In the genomic region with DNA sequence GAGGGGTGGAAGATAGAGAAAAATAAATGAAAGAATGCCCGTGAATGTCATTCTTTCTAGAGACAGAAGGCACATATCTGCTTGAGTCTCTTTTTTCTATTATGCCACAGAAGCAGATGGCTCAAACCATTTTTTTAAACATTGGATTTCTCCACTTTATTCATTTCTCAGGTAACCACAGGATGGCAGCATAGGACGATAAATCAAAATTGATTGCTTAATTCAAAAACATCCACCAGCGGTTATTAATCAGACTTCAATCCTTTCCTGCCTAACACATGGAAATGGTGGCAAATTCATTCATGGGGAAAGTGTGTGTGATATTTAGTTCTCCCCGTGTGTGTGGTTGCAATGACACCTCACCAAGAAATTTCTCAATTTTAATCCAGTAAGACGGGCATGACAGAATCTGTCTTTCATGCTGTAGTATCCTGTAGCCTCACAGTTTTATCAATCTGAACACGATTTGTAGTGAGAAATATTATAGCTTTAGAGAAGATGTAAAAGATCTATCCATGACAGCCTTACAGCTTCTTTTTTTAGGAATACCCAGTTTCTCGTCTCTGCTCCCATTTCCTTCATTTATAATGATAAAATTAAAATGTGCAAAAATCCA, we compare ENCODE assay signal across 1 cellular context.
TF ChIP-seq lines count a peak whose summit lies in the region.

No MANE protein-coding gene starts in this region.

TF ChIP-seq in SK-N-SH, 30 proteins besides CTCF, POLR2A, EP300 and RAD21 (continued from another document):
- TF ChIP-seq, protein P1, sequence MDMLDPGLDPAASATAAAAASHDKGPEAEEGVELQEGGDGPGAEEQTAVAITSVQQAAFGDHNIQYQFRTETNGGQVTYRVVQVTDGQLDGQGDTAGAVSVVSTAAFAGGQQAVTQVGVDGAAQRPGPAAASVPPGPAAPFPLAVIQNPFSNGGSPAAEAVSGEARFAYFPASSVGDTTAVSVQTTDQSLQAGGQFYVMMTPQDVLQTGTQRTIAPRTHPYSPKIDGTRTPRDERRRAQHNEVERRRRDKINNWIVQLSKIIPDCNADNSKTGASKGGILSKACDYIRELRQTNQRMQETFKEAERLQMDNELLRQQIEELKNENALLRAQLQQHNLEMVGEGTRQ (IDR thresholded peaks at IDR 0.05; ENCODE audit: borderline replicate concordance, low read depth, low read length): no peak
- TF ChIP-seq, protein P2, sequence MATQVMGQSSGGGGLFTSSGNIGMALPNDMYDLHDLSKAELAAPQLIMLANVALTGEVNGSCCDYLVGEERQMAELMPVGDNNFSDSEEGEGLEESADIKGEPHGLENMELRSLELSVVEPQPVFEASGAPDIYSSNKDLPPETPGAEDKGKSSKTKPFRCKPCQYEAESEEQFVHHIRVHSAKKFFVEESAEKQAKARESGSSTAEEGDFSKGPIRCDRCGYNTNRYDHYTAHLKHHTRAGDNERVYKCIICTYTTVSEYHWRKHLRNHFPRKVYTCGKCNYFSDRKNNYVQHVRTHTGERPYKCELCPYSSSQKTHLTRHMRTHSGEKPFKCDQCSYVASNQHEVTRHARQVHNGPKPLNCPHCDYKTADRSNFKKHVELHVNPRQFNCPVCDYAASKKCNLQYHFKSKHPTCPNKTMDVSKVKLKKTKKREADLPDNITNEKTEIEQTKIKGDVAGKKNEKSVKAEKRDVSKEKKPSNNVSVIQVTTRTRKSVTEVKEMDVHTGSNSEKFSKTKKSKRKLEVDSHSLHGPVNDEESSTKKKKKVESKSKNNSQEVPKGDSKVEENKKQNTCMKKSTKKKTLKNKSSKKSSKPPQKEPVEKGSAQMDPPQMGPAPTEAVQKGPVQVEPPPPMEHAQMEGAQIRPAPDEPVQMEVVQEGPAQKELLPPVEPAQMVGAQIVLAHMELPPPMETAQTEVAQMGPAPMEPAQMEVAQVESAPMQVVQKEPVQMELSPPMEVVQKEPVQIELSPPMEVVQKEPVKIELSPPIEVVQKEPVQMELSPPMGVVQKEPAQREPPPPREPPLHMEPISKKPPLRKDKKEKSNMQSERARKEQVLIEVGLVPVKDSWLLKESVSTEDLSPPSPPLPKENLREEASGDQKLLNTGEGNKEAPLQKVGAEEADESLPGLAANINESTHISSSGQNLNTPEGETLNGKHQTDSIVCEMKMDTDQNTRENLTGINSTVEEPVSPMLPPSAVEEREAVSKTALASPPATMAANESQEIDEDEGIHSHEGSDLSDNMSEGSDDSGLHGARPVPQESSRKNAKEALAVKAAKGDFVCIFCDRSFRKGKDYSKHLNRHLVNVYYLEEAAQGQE (IDR thresholded peaks at IDR 0.05; ENCODE audit: low read depth, low read length): no peak
- TF ChIP-seq GABPA (IDR thresholded peaks at IDR 0.05; ENCODE audit: low read depth) (no peak), FOXM1 (IDR thresholded peaks at IDR 0.05; ENCODE audit: low read depth) (no peak), CHD2 (IDR thresholded peaks at IDR 0.05; ENCODE audit: low read length, partially characterized antibody) (no peak), GATA2 (CRISPR knock-in tag; IDR thresholded peaks at IDR 0.05) (no peak), MXI1 (IDR thresholded peaks at IDR 0.05; ENCODE audit: low read depth, low read length) (no peak)
